ENCODE assay signal across 9 cellular contexts in genomic region chr7:87564290-87564963, GRCh38. TPM values are rescaled to one million over a fixed set of nuclear protein-coding genes. Genes with fewer than 3 reads are reported as not detected.
DNase-seq lines count a peak whose midpoint lies in the region; ATAC-seq and TF ChIP-seq lines count a peak whose summit lies in the region.
"Had no signal": no experiment of that assay in that cellular context is flagged by ENCODE, and none has a peak within 500 bp of the region (broad histone marks: within the 10 kb centered on the region; RNA-seq: fewer than 3 reads in every experiment).

No MANE protein-coding gene starts in this region.

- no peak overlapping the region for H3K27ac Mint-ChIP-seq in stimulated activated memory B cell treated with anti-CD40 and anti-IgM and Interleukin-4, amounts not matched to agents 10 μg/mL and 1 μg/mL and 100 μg/mL, for 72 hours

- H3K9me3 ChIP-seq in hepatocyte (ENCODE audit: low read depth): no peaks in the 10 kb centered on the region
- H3K9me3 ChIP-seq: BLaER1 treated with 17β-estradiol and CSF1 and Interleukin-3, amounts not matched to agents 10 nM and 100 nM had no signal

- H3K4me3 Mint-ChIP-seq in stimulated activated memory B cell treated with anti-CD40 and anti-IgM and Interleukin-4, amounts not matched to agents 10 μg/mL and 1 μg/mL and 100 μg/mL, for 72 hours: no peak overlapping the region

- no peaks in the 10 kb centered on the region for H3K9me3 Mint-ChIP-seq in stimulated activated memory B cell treated with anti-CD40 and anti-IgM and Interleukin-4, amounts not matched to agents 10 μg/mL and 1 μg/mL and 100 μg/mL, for 72 hours

- no peak overlapping the region for H2AFZ ChIP-seq in hepatocyte

- peak in 2 of 3 experiments; percentile 13 to 46 for DNase-seq in NCI-H1417 (lab: John Stamatoyannopoulos, UW)
- no peak for DNase-seq in NCI-H1417 treated with DMSO at 0.1 percent for 48 hours (lab: John Stamatoyannopoulos, UW)
- peak; percentile 57 for DNase-seq in hepatocyte (ENCODE audit: low spot score)
- DNase-seq in activated CD4-positive, CD25-positive, alpha-beta regulatory T cell (lab: John Stamatoyannopoulos, UW): no peak

- no peaks in the 10 kb centered on the region for H3K27me3 ChIP-seq in hepatocyte
- H3K27me3 ChIP-seq: BLaER1 treated with 17β-estradiol and CSF1 and Interleukin-3, amounts not matched to agents 10 nM and 100 nM had no signal

- ATAC-seq in GM21367 (IDR thresholded peaks at IDR 0.05; ENCODE audit: unreplicated experiment) (peak; percentile 91), HG03520 (IDR thresholded peaks at IDR 0.05; ENCODE audit: unreplicated experiment) (peak; percentile 54)
- peak; percentile 51 for ATAC-seq in stimulated activated memory B cell treated with anti-CD40 and anti-IgM and Interleukin-4, amounts not matched to agents 10 μg/mL and 1 μg/mL and 100 μg/mL, for 72 hours

- TF ChIP-seq CTCF in WI38 (IDR thresholded peaks at IDR 0.05; ENCODE audit: low read depth, low read length): peak; percentile 53
- peak; percentile 51 for TF ChIP-seq CTCF in hepatocyte (IDR thresholded peaks at IDR 0.05; ENCODE audit: poor library complexity)

- no peaks in the 10 kb centered on the region for H3K9me2 ChIP-seq in hepatocyte (replicated peaks; ENCODE audit: insufficient read depth)

- 31% methylated on average over 3 of the region's 3 CpGs for WGBS in hepatocyte (ENCODE audit: low lambda C conversion rate, missing lambda C conversion rate)

- H4K20me1 ChIP-seq in hepatocyte (ENCODE audit: insufficient read depth, poor library complexity, severe bottlenecking): no peaks in the 10 kb centered on the region
- H4K20me1 ChIP-seq: BLaER1 treated with 17β-estradiol and CSF1 and Interleukin-3, amounts not matched to agents 10 nM and 100 nM had no signal

- H3K79me2 ChIP-seq in hepatocyte: no peaks in the 10 kb centered on the region

- no peaks in the 10 kb centered on the region for H3K36me3 ChIP-seq in hepatocyte (replicated peaks; ENCODE audit: insufficient read depth, low read depth)
- H3K36me3 ChIP-seq: BLaER1 treated with 17β-estradiol and CSF1 and Interleukin-3, amounts not matched to agents 10 nM and 100 nM had no signal

- no peaks in the 10 kb centered on the region for H3K27me3 Mint-ChIP-seq in stimulated activated memory B cell treated with anti-CD40 and anti-IgM and Interleukin-4, amounts not matched to agents 10 μg/mL and 1 μg/mL and 100 μg/mL, for 72 hours

- H3K4me3 ChIP-seq in WI38 (ENCODE audit: low read depth, low read length) (no peak overlapping the region), hepatocyte (no peak overlapping the region)
- H3K4me3 ChIP-seq: BLaER1 treated with 17β-estradiol and CSF1 and Interleukin-3, amounts not matched to agents 10 nM and 100 nM had no signal

- peaks cover 6% of the 10 kb centered on the region for H3K4me1 Mint-ChIP-seq in stimulated activated memory B cell treated with anti-CD40 and anti-IgM and Interleukin-4, amounts not matched to agents 10 μg/mL and 1 μg/mL and 100 μg/mL, for 72 hours

- H3K27ac ChIP-seq in hepatocyte: no peak overlapping the region
- H3K27ac ChIP-seq: BLaER1 treated with 17β-estradiol and CSF1 and Interleukin-3, amounts not matched to agents 10 nM and 100 nM had no signal

- H3K36me3 Mint-ChIP-seq in stimulated activated memory B cell treated with anti-CD40 and anti-IgM and Interleukin-4, amounts not matched to agents 10 μg/mL and 1 μg/mL and 100 μg/mL, for 72 hours: no peaks in the 10 kb centered on the region

- H3K4me1 ChIP-seq in hepatocyte (ENCODE audit: insufficient read depth): peaks cover 4% of the 10 kb centered on the region
- H3K4me1 ChIP-seq: BLaER1 treated with 17β-estradiol and CSF1 and Interleukin-3, amounts not matched to agents 10 nM and 100 nM had no signal

- peak overlapping the region; percentile 28 for H3K4me2 ChIP-seq in hepatocyte
- H3K4me2 ChIP-seq: BLaER1 treated with 17β-estradiol and CSF1 and Interleukin-3, amounts not matched to agents 10 nM and 100 nM had no signal

RNA-seq across cellular contexts. Expression of gene ABCB1, which starts 36.3 kb away (rescaled TPM):
- total RNA-seq in hepatocyte: 20.0 and 23.2 TPM in 2 replicates
- 6.5 and 7.9 TPM in 2 replicates for polyA plus RNA-seq in hepatocyte

Comparison
In these comparisons a context has a peak if more than half of its experiments do, and no peak if none do; other contexts are left out.
1. DNase-seq: peak in NCI-H1417 (2 of 3) and hepatocyte (single experiment); none in NCI-H1417 treated with DMSO at 0.1 percent for 48 hours (single experiment) and activated CD4-positive, CD25-positive, alpha-beta regulatory T cell (0 of 4).
2. Peak in every context shown above with its lines, with median percentiles within 50 percentile points of each other: ATAC-seq.